Comparison of ENCODE assay signal across 1 cellular context in the genomic region with DNA sequence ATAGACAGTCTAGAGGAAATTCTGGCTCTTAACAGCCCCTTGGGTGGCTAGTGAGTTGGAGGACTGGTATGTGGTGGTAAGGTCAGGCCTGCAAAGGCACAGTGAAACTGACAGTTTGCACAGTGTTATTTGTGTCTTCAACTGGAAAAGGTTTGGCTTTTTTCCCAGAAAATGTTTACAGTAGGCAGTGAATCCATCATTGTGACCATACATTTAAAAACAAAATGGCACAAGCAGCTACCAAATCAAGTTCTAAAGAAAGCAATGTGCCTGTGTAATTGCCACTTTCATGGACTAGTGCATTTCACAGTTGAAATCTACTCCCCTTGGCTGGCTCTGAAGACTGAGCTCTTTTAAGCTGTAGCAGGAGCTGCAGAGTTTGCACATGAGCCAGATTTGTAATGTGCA.
TF ChIP-seq lines count a peak whose summit lies in the region.

No MANE protein-coding gene starts in this region.

TF ChIP-seq in K562, 482 proteins besides CTCF, POLR2A, EP300 and RAD21:
- TF ChIP-seq MEIS2 (IDR thresholded peaks at IDR 0.05; ENCODE audit: partially characterized antibody) (peak; percentile 85), ZNF766 (CRISPR knock-in tag; conservative IDR thresholded peaks at IDR 0.05) (0 out of 2 replicates have a peak, but pooled peaks have one; percentile 22), JUNB (CRISPR knock-in tag; conservative IDR thresholded peaks at IDR 0.05) (no peak), FOXA3 (CRISPR knock-in tag; conservative IDR thresholded peaks at IDR 0.05 in 1 of 2, IDR thresholded peaks at IDR 0.05 in 1 of 2) (peak in 1 of 2 experiments; percentile 29; a peak in 1 of 4 replicates), NFIC (IDR thresholded peaks at IDR 0.05) (peak; percentile 30; the same call in 1 of the 2 replicates)
- TF ChIP-seq, protein P1, sequence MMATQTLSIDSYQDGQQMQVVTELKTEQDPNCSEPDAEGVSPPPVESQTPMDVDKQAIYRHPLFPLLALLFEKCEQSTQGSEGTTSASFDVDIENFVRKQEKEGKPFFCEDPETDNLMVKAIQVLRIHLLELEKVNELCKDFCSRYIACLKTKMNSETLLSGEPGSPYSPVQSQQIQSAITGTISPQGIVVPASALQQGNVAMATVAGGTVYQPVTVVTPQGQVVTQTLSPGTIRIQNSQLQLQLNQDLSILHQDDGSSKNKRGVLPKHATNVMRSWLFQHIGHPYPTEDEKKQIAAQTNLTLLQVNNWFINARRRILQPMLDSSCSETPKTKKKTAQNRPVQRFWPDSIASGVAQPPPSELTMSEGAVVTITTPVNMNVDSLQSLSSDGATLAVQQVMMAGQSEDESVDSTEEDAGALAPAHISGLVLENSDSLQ (IDR thresholded peaks at IDR 0.05): peak; percentile 42; the same call in 1 of the 2 replicates
- TF ChIP-seq, protein P2, sequence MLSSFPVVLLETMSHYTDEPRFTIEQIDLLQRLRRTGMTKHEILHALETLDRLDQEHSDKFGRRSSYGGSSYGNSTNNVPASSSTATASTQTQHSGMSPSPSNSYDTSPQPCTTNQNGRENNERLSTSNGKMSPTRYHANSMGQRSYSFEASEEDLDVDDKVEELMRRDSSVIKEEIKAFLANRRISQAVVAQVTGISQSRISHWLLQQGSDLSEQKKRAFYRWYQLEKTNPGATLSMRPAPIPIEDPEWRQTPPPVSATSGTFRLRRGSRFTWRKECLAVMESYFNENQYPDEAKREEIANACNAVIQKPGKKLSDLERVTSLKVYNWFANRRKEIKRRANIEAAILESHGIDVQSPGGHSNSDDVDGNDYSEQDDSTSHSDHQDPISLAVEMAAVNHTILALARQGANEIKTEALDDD (IDR thresholded peaks at IDR 0.05): peak; percentile 65
- TF ChIP-seq, protein P3, sequence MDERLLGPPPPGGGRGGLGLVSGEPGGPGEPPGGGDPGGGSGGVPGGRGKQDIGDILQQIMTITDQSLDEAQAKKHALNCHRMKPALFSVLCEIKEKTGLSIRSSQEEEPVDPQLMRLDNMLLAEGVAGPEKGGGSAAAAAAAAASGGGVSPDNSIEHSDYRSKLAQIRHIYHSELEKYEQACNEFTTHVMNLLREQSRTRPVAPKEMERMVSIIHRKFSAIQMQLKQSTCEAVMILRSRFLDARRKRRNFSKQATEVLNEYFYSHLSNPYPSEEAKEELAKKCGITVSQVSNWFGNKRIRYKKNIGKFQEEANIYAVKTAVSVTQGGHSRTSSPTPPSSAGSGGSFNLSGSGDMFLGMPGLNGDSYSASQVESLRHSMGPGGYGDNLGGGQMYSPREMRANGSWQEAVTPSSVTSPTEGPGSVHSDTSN (CRISPR knock-in tag; IDR thresholded peaks at IDR 0.05; ENCODE audit: low read depth): no peak
- TF ChIP-seq, protein P3 (tag; conservative IDR thresholded peaks at IDR 0.05; ENCODE audit: low read depth): peak; percentile 91
- TF ChIP-seq, protein P4, sequence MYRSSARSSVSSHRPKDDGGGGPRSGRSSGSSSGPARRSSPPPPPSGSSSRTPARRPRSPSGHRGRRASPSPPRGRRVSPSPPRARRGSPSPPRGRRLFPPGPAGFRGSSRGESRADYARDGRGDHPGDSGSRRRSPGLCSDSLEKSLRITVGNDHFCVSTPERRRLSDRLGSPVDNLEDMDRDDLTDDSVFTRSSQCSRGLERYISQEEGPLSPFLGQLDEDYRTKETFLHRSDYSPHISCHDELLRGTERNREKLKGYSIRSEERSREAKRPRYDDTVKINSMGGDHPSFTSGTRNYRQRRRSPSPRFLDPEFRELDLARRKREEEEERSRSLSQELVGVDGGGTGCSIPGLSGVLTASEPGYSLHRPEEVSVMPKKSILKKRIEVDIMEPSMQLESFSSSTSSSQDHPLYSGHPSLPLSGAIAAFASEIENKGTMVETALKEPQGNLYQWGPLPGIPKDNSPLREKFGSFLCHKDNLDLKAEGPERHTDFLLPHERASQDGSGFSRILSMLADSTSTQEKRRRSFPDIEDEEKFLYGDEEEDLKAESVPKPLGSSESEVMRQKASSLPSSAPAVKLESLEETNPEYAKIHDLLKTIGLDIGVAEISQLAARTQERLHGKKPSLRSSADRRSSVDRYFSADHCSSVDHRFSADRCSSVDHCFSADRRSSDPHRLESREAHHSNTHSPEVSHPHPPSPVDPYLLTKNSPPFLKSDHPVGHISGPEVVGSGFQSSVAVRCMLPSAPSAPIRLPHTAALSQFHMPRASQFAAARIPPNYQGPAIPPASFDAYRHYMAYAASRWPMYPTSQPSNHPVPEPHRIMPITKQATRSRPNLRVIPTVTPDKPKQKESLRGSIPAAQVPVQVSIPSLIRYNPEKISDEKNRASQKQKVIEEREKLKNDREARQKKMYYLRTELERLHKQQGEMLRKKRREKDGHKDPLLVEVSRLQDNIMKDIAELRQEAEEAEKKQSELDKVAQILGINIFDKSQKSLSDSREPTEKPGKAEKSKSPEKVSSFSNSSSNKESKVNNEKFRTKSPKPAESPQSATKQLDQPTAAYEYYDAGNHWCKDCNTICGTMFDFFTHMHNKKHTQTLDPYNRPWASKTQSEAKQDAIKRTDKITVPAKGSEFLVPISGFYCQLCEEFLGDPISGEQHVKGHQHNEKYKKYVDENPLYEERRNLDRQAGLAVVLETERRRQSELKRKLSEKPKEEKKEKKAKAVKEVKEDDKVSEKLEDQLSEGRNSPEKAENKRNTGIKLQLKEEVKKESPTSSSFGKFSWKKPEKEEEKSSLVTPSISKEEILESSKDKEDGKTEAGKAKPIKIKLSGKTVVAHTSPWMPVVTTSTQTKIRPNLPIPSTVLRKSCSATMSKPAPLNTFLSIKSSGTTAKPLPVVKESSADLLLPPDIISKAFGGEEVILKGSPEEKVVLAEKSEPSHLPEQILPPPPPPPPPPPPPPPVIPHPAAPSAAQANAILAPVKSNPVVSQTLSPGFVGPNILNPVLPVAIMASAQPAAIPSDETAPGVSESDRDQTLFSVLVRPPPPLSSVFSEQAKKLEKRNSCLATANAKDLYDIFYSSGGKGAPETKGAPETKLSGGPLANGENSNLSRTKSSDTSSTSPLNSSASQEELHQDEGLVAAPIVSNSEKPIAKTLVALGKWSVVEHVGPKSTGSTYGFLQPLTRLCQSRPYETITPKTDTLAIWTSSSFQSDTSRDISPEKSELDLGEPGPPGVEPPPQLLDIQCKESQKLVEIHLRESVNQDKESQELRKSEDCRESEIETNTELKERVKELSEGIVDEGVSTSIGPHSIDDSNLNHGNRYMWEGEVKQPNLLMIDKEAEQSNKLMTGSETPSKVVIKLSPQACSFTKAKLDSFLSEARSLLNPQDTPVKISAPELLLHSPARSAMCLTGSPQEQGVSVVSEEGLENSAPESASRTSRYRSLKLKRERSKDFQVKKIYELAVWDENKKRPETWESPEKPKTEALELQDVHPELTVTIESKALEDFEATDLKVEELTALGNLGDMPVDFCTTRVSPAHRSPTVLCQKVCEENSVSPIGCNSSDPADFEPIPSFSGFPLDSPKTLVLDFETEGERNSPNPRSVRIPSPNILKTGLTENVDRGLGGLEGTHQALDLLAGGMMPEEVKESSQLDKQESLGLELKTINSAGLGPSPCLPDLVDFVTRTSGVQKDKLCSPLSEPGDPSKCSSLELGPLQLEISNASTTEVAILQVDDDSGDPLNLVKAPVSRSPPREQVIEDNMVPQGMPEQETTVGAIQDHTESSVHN (IDR thresholded peaks at IDR 0.05; ENCODE audit: borderline replicate concordance in 1 of 2, low read depth in 1 of 2): no peak
TF ChIP-seq in K562: peak in this region for 7.
